Comparison of ENCODE assay signal across 8 cellular contexts in the genomic region with DNA sequence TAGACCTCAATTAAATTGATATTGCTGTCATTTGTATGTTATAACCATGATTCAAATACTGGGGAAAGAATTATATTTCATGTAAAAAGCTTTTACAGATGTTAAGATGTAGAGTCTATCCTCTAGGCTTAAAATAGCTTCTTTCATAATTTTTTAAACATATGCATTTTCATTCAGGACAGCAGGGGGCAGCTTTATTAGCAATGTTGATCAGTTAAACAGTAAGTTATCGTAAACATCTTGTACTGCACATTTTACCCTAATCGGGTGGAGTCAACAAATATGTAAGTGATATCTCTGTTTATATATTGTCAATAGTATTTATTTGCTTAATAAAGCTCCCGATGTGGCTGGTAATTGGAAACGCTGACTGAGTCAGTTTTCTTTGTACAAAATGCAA.
DNase-seq lines count a peak whose midpoint lies in the region; TF ChIP-seq lines count a peak whose summit lies in the region.

No MANE protein-coding gene starts in this region.

- peak; percentile 74 to 82 for TF ChIP-seq RAD21 in liver (IDR thresholded peaks at IDR 0.05)

- H3K27me3 ChIP-seq in adrenal gland (no peaks in the 10 kb centered on the region), liver (ENCODE audit: control insufficient read depth in 4 of 4, insufficient read depth in 4 of 4, low read length in 3 of 4) (no peaks in the 10 kb centered on the region)

- H3K27ac Mint-ChIP-seq in CD14-positive monocyte (no peak overlapping the region), HFFc6 (no peak overlapping the region)

- H3K36me3 ChIP-seq in adrenal gland (replicated peaks in 1 of 2) (no peaks in the 10 kb centered on the region), liver (ENCODE audit: control insufficient read depth in 4 of 4, insufficient read depth in 3 of 4, low read depth in 1 of 4, low read length in 3 of 4) (no peaks in the 10 kb centered on the region)

- no peaks in the 10 kb centered on the region for H3K4me1 ChIP-seq in adrenal gland (replicated peaks in 1 of 2)
- no peaks in the 10 kb centered on the region for H3K4me1 ChIP-seq in liver (ENCODE audit: control insufficient read depth in 4 of 4, insufficient read depth in 4 of 4, low read length in 3 of 4)

- H3K9me3 ChIP-seq in adrenal gland (replicated peaks in 1 of 3) (no peaks in the 10 kb centered on the region), liver (ENCODE audit: control insufficient read depth in 4 of 4, low read length in 3 of 4) (no peaks in the 10 kb centered on the region)

- intact Hi-C loops in CD14-positive monocyte (cut with micrococcal nuclease), result loop anchor here in 1 of 2 donors (10.0 kb wide), 1 partner anchor 237 kb away; no protein-coding TSS in a partner anchor
- intact Hi-C loops in adrenal gland (cut with DNase I), result no loop called here

- H3K27me3 Mint-ChIP-seq in CD14-positive monocyte (ENCODE audit: low read depth in 3 of 3), result peaks cover 0 to 15% (median 0%) of the 10 kb centered on the region in 3 donors
- no peaks in the 10 kb centered on the region for H3K27me3 Mint-ChIP-seq in HFFc6 (ENCODE audit: insufficient read depth)

- TF ChIP-seq CTCF in CD14-positive monocyte (IDR thresholded peaks at IDR 0.05), result peak; percentile 58
- TF ChIP-seq CTCF in HFFc6 (IDR thresholded peaks at IDR 0.05), result peak; percentile 73
- TF ChIP-seq CTCF in adrenal gland (IDR thresholded peaks at IDR 0.05), result peak; percentile 15 to 57 (median 49)
- TF ChIP-seq CTCF in liver (IDR thresholded peaks at IDR 0.05; ENCODE audit: low read depth, low read length, missing input control), result peak; percentile 42
- TF ChIP-seq CTCF in GM20000 (IDR thresholded peaks at IDR 0.05; ENCODE audit: extremely low read depth, missing control alignments), result no peak

- H3K36me3 Mint-ChIP-seq in CD14-positive monocyte (no peaks in the 10 kb centered on the region), HFFc6 (ENCODE audit: low read depth) (no peaks in the 10 kb centered on the region)

- 11 to 44% (median 25%) methylated on average over 4 of the region's 4 CpGs for whole genome bisulfite sequencing in adrenal gland, 4 donors
- 10% methylated on average over 4 of the region's 4 CpGs for WGBS in liver

- H3K4me1 Mint-ChIP-seq in CD14-positive monocyte (no peaks in the 10 kb centered on the region), HFFc6 (ENCODE audit: low read depth) (peaks cover 11% of the 10 kb centered on the region)

- no peak for TF ChIP-seq POLR2A in adrenal gland (IDR thresholded peaks at IDR 0.05)

- H3K9me3 Mint-ChIP-seq in CD14-positive monocyte (peaks cover 0 to 5% (median 0%) of the 10 kb centered on the region in 7 donors), HFFc6 (no peaks in the 10 kb centered on the region)

- H3K27ac ChIP-seq in adrenal gland (no peak overlapping the region), liver (ENCODE audit: low read depth in 1 of 2, low read length in 2 of 2) (no peak overlapping the region)

- no peak overlapping the region for H3K9ac ChIP-seq in liver (ENCODE audit: low read depth in 1 of 2, low read length in 2 of 2)

- no peak for DNase-seq in CD14-positive monocyte (ENCODE audit: low spot score)
- DNase-seq in HFFc6, result no peak
- DNase-seq in adrenal gland, result peak in 1 of 7 donors; percentile 9
- DNase-seq in anterior cingulate cortex (lab: John Stamatoyannopoulos, UW), result no peak
- DNase-seq in GM20000 (ENCODE audit: low spot score), result no peak
- no peak for DNase-seq in ecto neural progenitor cell (ENCODE audit: low spot score)
- no peak for DNase-seq in cortex of kidney (lab: John Stamatoyannopoulos, UW)

- H3K4me3 Mint-ChIP-seq in CD14-positive monocyte, result no peak overlapping the region
- H3K4me3 Mint-ChIP-seq in HFFc6, result peak overlapping the region; percentile 17; the same call in 1 of the 2 replicates

- peak overlapping the region in 1 of 4 donors; percentile 7 for H3K4me3 ChIP-seq in adrenal gland
- H3K4me3 ChIP-seq in liver (ENCODE audit: low read depth in 1 of 3, low read length in 3 of 3), result peak overlapping the region in 2 of 3 donors; percentile 17 to 39

TF ChIP-seq in liver, 16 proteins besides CTCF, POLR2A, EP300 and RAD21:
- TF ChIP-seq, protein P1, sequence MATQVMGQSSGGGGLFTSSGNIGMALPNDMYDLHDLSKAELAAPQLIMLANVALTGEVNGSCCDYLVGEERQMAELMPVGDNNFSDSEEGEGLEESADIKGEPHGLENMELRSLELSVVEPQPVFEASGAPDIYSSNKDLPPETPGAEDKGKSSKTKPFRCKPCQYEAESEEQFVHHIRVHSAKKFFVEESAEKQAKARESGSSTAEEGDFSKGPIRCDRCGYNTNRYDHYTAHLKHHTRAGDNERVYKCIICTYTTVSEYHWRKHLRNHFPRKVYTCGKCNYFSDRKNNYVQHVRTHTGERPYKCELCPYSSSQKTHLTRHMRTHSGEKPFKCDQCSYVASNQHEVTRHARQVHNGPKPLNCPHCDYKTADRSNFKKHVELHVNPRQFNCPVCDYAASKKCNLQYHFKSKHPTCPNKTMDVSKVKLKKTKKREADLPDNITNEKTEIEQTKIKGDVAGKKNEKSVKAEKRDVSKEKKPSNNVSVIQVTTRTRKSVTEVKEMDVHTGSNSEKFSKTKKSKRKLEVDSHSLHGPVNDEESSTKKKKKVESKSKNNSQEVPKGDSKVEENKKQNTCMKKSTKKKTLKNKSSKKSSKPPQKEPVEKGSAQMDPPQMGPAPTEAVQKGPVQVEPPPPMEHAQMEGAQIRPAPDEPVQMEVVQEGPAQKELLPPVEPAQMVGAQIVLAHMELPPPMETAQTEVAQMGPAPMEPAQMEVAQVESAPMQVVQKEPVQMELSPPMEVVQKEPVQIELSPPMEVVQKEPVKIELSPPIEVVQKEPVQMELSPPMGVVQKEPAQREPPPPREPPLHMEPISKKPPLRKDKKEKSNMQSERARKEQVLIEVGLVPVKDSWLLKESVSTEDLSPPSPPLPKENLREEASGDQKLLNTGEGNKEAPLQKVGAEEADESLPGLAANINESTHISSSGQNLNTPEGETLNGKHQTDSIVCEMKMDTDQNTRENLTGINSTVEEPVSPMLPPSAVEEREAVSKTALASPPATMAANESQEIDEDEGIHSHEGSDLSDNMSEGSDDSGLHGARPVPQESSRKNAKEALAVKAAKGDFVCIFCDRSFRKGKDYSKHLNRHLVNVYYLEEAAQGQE (IDR thresholded peaks at IDR 0.05), result no peak
- TF ChIP-seq MAX (IDR thresholded peaks at IDR 0.05) (no peak), ZBTB33 (IDR thresholded peaks at IDR 0.05) (no peak), HNF4A (conservative IDR thresholded peaks at IDR 0.05) (no peak), NR2F2 (IDR thresholded peaks at IDR 0.05) (no peak), EGR1 (IDR thresholded peaks at IDR 0.05; ENCODE audit: low read depth in 2 of 2) (no peak), TAF1 (conservative IDR thresholded peaks at IDR 0.05) (no peak), FOXA2 (IDR thresholded peaks at IDR 0.05) (no peak), SP1 (IDR thresholded peaks at IDR 0.05) (no peak), FOXA1 (IDR thresholded peaks at IDR 0.05) (no peak), RXRA (IDR thresholded peaks at IDR 0.05) (no peak), GABPA (IDR thresholded peaks at IDR 0.05 in 1 of 2, conservative IDR thresholded peaks at IDR 0.05 in 1 of 2) (no peak)
- TF ChIP-seq, protein P2, sequence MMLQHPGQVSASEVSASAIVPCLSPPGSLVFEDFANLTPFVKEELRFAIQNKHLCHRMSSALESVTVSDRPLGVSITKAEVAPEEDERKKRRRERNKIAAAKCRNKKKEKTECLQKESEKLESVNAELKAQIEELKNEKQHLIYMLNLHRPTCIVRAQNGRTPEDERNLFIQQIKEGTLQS (IDR thresholded peaks at IDR 0.05), result no peak
TF ChIP-seq in liver: peak in this region for 0.
